21 cellular contexts compared by ENCODE assay signal in the genomic region with DNA sequence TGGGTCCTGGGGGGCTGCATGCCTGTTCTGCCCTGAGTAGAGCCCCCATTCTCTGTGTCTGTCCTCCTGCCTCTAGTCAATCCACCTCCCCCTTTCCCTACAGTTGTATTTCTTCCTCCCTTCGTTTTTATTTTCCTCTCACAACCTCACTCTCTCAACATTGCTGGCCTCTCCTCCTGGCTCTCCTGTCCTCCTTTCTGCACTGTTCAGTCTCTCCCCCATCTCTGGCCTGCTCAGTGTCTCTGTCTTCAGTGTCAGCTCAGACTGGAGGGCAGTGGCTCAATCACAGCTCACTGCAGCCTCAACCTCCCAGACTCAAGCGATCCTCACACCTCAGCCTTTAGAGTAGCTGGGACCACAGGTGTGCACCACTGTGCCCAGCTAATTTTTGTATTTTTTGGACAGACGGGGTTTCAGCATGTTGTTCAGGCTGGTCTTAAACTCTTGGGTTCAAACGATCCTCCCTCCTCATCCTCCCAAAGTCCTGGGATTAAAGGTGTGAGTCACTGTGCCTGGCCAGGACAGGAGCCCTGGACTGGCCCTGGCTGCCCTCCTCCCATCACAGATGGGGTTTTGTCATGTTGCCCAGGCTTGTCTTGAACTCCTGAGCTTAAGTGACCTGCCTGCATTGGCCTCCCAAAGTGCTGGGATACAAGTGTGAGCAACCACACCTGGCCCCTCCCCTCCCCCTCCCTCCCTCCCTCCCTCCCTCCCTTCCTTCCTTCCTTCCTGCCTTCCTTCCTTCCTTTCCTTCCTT. TPM values are rescaled to one million over a fixed set of nuclear protein-coding genes. Genes with fewer than 3 reads are reported as not detected.
DNase-seq lines count a peak whose midpoint lies in the region; FAIRE-seq and TF ChIP-seq lines count a peak whose summit lies in the region.
"Had no signal": no experiment of that assay in that cellular context is flagged by ENCODE, and none has a peak within 500 bp of the region (broad histone marks: within the 10 kb centered on the region; RNA-seq: fewer than 3 reads in every experiment).

No MANE protein-coding gene starts in this region.

- no peak overlapping the region for H3K4me3 ChIP-seq in MG63
- H3K4me3 ChIP-seq in astrocyte (ENCODE audit: insufficient read depth, low read depth, low read length) = no peak overlapping the region
- no peak overlapping the region for H3K4me3 ChIP-seq in suprapubic skin
- H3K4me3 ChIP-seq: GM12878, GM23338 had no signal

- peaks cover under 1% of the 10 kb centered on the region for H3K36me3 Mint-ChIP-seq in astrocyte (ENCODE audit: low read depth, unreplicated experiment)
- H3K36me3 Mint-ChIP-seq: CD8-positive, alpha-beta T cell had no signal

- peaks cover 36% of the 10 kb centered on the region for H3K4me1 Mint-ChIP-seq in astrocyte (ENCODE audit: low read depth, unreplicated experiment)
- H3K4me1 Mint-ChIP-seq: GM23338 had no signal

- no peak for FAIRE-seq in astrocyte (lab: Jason Lieb, UNC)
- FAIRE-seq: GM12878, GM19239 had no signal

- DNase-seq in A172 (ENCODE audit: low spot score) (peak; percentile 27), MG63 (peak; percentile 70), astrocyte (ENCODE audit: low read depth) (no peak), islet precursor cell (peak; percentile 45), AML-193 (lab: John Stamatoyannopoulos, UW) (no peak), NCI-H2029 treated with DMSO at 0.1 percent for 48 hours (lab: John Stamatoyannopoulos, UW) (no peak), foreskin melanocyte (no peak), suprapubic skin (ENCODE audit: low spot score in 2 of 2) (no peak)
- DNase-seq: 8988T; CD8-positive, alpha-beta T cell; DMS53; EL; NCI-H1417; NCI-H187; NCI-H2227 treated with DMSO at 0.1 percent for 48 hours; NCI-H510A treated with DMSO at 0.1 percent for 48 hours; Right ventricle myocardium superior; SK-N-SH had no signal

- H3K27me3 ChIP-seq in MG63 (no peaks in the 10 kb centered on the region), astrocyte (ENCODE audit: insufficient read depth, low read length) (peaks cover 32% of the 10 kb centered on the region), suprapubic skin (peaks cover 9% of the 10 kb centered on the region)

- peaks cover 8% of the 10 kb centered on the region for H3K9me3 Mint-ChIP-seq in astrocyte (ENCODE audit: unreplicated experiment)
- H3K9me3 Mint-ChIP-seq: CD8-positive, alpha-beta T cell had no signal

- no peak for TF ChIP-seq POLR2A in suprapubic skin (IDR thresholded peaks at IDR 0.05)

- H3K4me2 ChIP-seq in astrocyte (ENCODE audit: low read length) = no peak overlapping the region
- H3K4me2 ChIP-seq: GM23338, SK-N-SH had no signal

- H3K9ac ChIP-seq in astrocyte (ENCODE audit: low read length) = no peak overlapping the region
- H3K9ac ChIP-seq: SK-N-SH had no signal

- no peak overlapping the region for H2AFZ ChIP-seq in astrocyte (ENCODE audit: low read depth, low read length)
- H2AFZ ChIP-seq: GM23338 had no signal

- 71% methylated on average over 4 of the region's 4 CpGs for WGBS in suprapubic skin

- H3K4me3 Mint-ChIP-seq in astrocyte (ENCODE audit: unreplicated experiment) = no peak overlapping the region
- H3K4me3 Mint-ChIP-seq: CD8-positive, alpha-beta T cell; GM23338 had no signal

- peak overlapping the region; percentile 26 for H3K27ac Mint-ChIP-seq in astrocyte (ENCODE audit: unreplicated experiment)
- H3K27ac Mint-ChIP-seq: CD8-positive, alpha-beta T cell; GM23338 had no signal

- H3K36me3 ChIP-seq in MG63 = no peaks in the 10 kb centered on the region
- no peaks in the 10 kb centered on the region for H3K36me3 ChIP-seq in astrocyte (ENCODE audit: insufficient read depth, low read length)
- H3K36me3 ChIP-seq in suprapubic skin = no peaks in the 10 kb centered on the region

- TF ChIP-seq EP300 in suprapubic skin (IDR thresholded peaks at IDR 0.05) = no peak

- H3K9me3 ChIP-seq in MG63 (no peaks in the 10 kb centered on the region), astrocyte (ENCODE audit: insufficient read depth, low read depth, low read length) (no peaks in the 10 kb centered on the region), suprapubic skin (no peaks in the 10 kb centered on the region)
- H3K9me3 ChIP-seq: SK-N-SH had no signal

- peaks cover 16% of the 10 kb centered on the region for H3K27me3 Mint-ChIP-seq in astrocyte (ENCODE audit: low read depth, unreplicated experiment)

- H3K27ac ChIP-seq in astrocyte (ENCODE audit: low read depth, low read length) (no peak overlapping the region), suprapubic skin (no peak overlapping the region)

- H4K20me1 ChIP-seq in astrocyte (ENCODE audit: insufficient read depth, low read length) = no peaks in the 10 kb centered on the region

- no peaks in the 10 kb centered on the region for H3K79me2 ChIP-seq in astrocyte (ENCODE audit: insufficient read depth, low read length)

- TF ChIP-seq CTCF in astrocyte (IDR thresholded peaks at IDR 0.05; ENCODE audit: insufficient read depth, low read depth, low read length) (no peak), suprapubic skin (IDR thresholded peaks at IDR 0.05) (no peak)

- H3K4me1 ChIP-seq in astrocyte (ENCODE audit: insufficient read depth, low read length) (peaks cover 9% of the 10 kb centered on the region), suprapubic skin (peaks cover 54% of the 10 kb centered on the region)

RNA-seq across cellular contexts. Expression of a gene that starts 32.0 kb away (rescaled TPM):
- 0.67 TPM in 1 of 2 replicates, not detected in the other for total RNA-seq in A172 (2014; rRNA removed; shearing (Covaris generic))
- total RNA-seq in MG63 (2014; rRNA removed; shearing (Covaris generic); ENCODE audit: low replicate concordance) = not detected in 2 replicates
- total RNA-seq in astrocyte (not detected in 2 replicates), suprapubic skin (not detected)
- total RNA-seq: CD8-positive, alpha-beta T cell; GM12878; GM23338; Right ventricle myocardium superior had no signal

RNA-seq across cellular contexts. Expression of a gene that starts 49.5 kb away (rescaled TPM):
- not detected in 2 replicates for total RNA-seq in A172 (2014; rRNA removed; shearing (Covaris generic))
- not detected in 2 replicates for total RNA-seq in MG63 (2014; rRNA removed; shearing (Covaris generic); ENCODE audit: low replicate concordance)
- total RNA-seq in astrocyte (9.8 and 11.3 TPM in 2 replicates), suprapubic skin (10 to 100 TPM; 10.1 to 39.2 (median 16.1) TPM)
- total RNA-seq: CD8-positive, alpha-beta T cell; GM12878; GM23338; Right ventricle myocardium superior had no signal

Comparison
In these comparisons a context has a peak if more than half of its experiments do, and no peak if none do; other contexts are left out.
1. DNase-seq: peak in A172 (single experiment), MG63 (single experiment) and islet precursor cell (single experiment); none in astrocyte (single experiment), AML-193 (0 of 2), NCI-H2029 treated with DMSO at 0.1 percent for 48 hours (single experiment), foreskin melanocyte (single experiment) and suprapubic skin (0 of 2).
2. RNA of a gene that starts 49.5 kb away (total RNA-seq): 10.1 to 39.2 TPM in suprapubic skin and 9.8 to 11.3 TPM in astrocyte; not detected in A172 and not detected in MG63; every median in the first group is over 10 times any median in the second.